Comparison of ENCODE assay signal across 8 cellular contexts in the genomic region with DNA sequence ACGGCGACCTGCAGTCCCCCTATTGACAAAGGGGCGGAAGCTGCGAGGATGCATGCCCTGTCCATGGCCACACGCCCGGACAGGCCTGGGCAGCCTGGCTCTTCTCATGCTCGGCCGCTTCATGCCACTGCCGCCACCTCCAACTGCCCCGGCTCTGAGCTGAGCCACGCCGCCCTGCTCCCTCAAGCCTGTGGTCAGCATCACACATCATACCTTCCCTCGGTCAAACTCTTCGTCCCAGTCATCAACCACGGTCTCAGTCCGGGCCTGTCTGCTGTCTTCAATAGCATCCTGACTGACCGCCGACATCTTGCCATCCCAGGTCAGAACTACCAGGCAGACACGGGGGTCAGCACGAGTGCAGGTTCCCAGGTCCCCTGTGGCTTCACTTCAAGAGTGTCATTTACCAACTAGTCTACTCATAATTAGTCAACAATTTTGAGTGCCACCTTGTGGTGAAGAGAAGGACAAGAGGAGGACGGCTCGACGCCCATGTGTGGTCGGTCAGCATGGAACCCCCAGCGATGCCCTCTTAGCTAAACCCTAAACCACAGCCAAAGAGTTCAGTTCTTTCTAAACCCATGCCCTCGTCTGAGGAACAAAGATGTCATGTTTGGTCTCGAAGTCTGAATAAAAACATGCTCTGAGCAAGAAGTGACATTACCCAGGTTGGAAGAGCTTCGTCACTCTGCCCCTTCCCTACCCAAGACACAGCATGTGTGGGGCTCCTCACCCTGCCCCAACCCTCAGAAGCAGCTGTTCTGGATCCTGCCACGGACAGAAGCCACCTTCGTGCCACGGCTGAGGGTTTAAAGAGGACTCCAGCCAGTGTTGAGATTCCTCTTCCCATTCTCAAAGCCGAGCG. TPM values are rescaled to one million over a fixed set of nuclear protein-coding genes. Genes with fewer than 3 reads are reported as not detected.
DNase-seq lines count a peak whose midpoint lies in the region; ATAC-seq, FAIRE-seq and TF ChIP-seq lines count a peak whose summit lies in the region.

No MANE protein-coding gene starts in this region.

- no peaks in the 10 kb centered on the region for H3K79me2 ChIP-seq in parathyroid adenoma

- no peak for TF ChIP-seq EP300 in sigmoid colon (IDR thresholded peaks at IDR 0.05)

- no peak for FAIRE-seq in small intestine (lab: Jason Lieb, UNC)

- H3K36me3 ChIP-seq in parathyroid adenoma (ENCODE audit: control insufficient read depth, insufficient read depth, low read length) (no peaks in the 10 kb centered on the region), sigmoid colon (peaks cover 38 to 93% (median 64%) of the 10 kb centered on the region in 4 donors), small intestine (ENCODE audit: control insufficient read depth in 2 of 2, insufficient read depth in 2 of 2, low read length in 2 of 2) (peaks cover 16 to 32% of the 10 kb centered on the region in 2 donors)

- in situ Hi-C loops in SK-MEL-5 (cut with HindIII; ENCODE audit: low pct_unique_long_range_greater_than_20kb, low sequenced_read_pairs): no loop called here

- intact Hi-C loops in Right ventricle myocardium superior (cut with DNase I): loop anchor here (2.0 to 10.0 kb wide), 2 partner anchors 54 to 302 kb away; no protein-coding TSS in a partner anchor
- intact Hi-C loops in cardiac septum (cut with DNase I): loop anchor here (2.0 to 5.0 kb wide), 2 partner anchors 82 to 302 kb away; no protein-coding TSS in a partner anchor
- intact Hi-C loops in sigmoid colon (cut with DNase I): no loop called here

- H3K27me3 ChIP-seq in parathyroid adenoma (ENCODE audit: control insufficient read depth, insufficient read depth, low read length) (no peaks in the 10 kb centered on the region), sigmoid colon (no peaks in the 10 kb centered on the region), small intestine (ENCODE audit: control insufficient read depth in 2 of 2, insufficient read depth in 2 of 2, low read length in 2 of 2) (no peaks in the 10 kb centered on the region)

- ATAC-seq in Right ventricle myocardium superior (ENCODE audit: poor library complexity) (peak; percentile 46), GM18907 (IDR thresholded peaks at IDR 0.05; ENCODE audit: unreplicated experiment) (no peak)

- 83 to 87% methylated on average over 33 of the region's 33 CpGs for WGBS in sigmoid colon, 2 donors
- 84 to 85% (median 84%) methylated on average over 33 of the region's 33 CpGs for WGBS in small intestine, 3 donors

- DNase-seq in Right ventricle myocardium superior (peak; percentile 38), cardiac septum (ENCODE audit: low spot score) (no peak), SK-MEL-5 (ENCODE audit: low read depth, low spot score) (peak; percentile 72), erythroblast (lab: John Stamatoyannopoulos, UW) (peak; percentile 48 to 65), sigmoid colon (no peak), small intestine (no peak)

- H3K4me2 ChIP-seq in parathyroid adenoma (ENCODE audit: low read length): no peak overlapping the region

- H3K27ac ChIP-seq in parathyroid adenoma (no peak overlapping the region), sigmoid colon (no peak overlapping the region), small intestine (ENCODE audit: low read depth in 1 of 2, low read length in 1 of 2) (no peak overlapping the region)

- H3K4me1 ChIP-seq in parathyroid adenoma (no peaks in the 10 kb centered on the region), sigmoid colon (peaks cover 0 to 4% (median 0%) of the 10 kb centered on the region in 4 donors), small intestine (ENCODE audit: control insufficient read depth in 2 of 2, insufficient read depth in 1 of 2, low read depth in 1 of 2, low read length in 1 of 2) (no peaks in the 10 kb centered on the region)

- H3K4me3 ChIP-seq in parathyroid adenoma (ENCODE audit: low read depth, low read length) (no peak overlapping the region), sigmoid colon (no peak overlapping the region), small intestine (ENCODE audit: low read depth in 1 of 2, low read length in 2 of 2) (no peak overlapping the region)

- H3K9me3 ChIP-seq in parathyroid adenoma (ENCODE audit: control insufficient read depth, low read length) (no peaks in the 10 kb centered on the region), sigmoid colon (no peaks in the 10 kb centered on the region), small intestine (ENCODE audit: control insufficient read depth, low read depth) (no peaks in the 10 kb centered on the region)

- TF ChIP-seq CTCF in parathyroid adenoma (IDR thresholded peaks at IDR 0.05) (peak; percentile 20), sigmoid colon (IDR thresholded peaks at IDR 0.05) (peak in 1 of 4 experiments; percentile 4)

- TF ChIP-seq POLR2A in erythroblast (IDR thresholded peaks at IDR 0.05; ENCODE audit: low read length) (no peak), sigmoid colon (IDR thresholded peaks at IDR 0.05) (no peak)

- no peak overlapping the region for H3K9ac ChIP-seq in parathyroid adenoma

- no peak overlapping the region for H2AFZ ChIP-seq in parathyroid adenoma

RNA-seq across cellular contexts. Expression of gene CYTH1, which starts 16.9 kb away (rescaled TPM):
- total RNA-seq in Right ventricle myocardium superior (32.3 TPM), cardiac septum (29.4 TPM), sigmoid colon (10 to 100 TPM; 26.7 to 38.5 (median 35.2) TPM)
- total RNA-seq in SK-MEL-5 (2014; rRNA removed; shearing (Covaris generic)): 60.7 and 69.2 TPM in 2 replicates
- polyA plus RNA-seq in SK-MEL-5 (2015; cell fraction: cytosol; rRNA removed): 94.5 and 109 TPM in 2 replicates
- polyA plus RNA-seq in SK-MEL-5 (2015; cell fraction: nucleus; rRNA removed): 196 and 273 TPM in 2 replicates
- polyA plus RNA-seq in sigmoid colon (10 to 100 TPM; 56.5 to 83.8 (median 64.3) TPM), small intestine (10 to 100 TPM; 37.6 to 46.3 (median 38.6) TPM)

RNA-seq across cellular contexts. Expression of gene USP36, which starts 41.7 kb away (rescaled TPM):
- total RNA-seq in Right ventricle myocardium superior (17.8 TPM), cardiac septum (19.5 TPM), sigmoid colon (10 to 100 TPM; 18.5 to 49.3 (median 35.9) TPM)
- total RNA-seq in SK-MEL-5 (2014; rRNA removed; shearing (Covaris generic)): 96.8 and 116 TPM in 2 replicates
- polyA plus RNA-seq in SK-MEL-5 (2015; cell fraction: cytosol; rRNA removed): 153 and 199 TPM in 2 replicates
- polyA plus RNA-seq in SK-MEL-5 (2015; cell fraction: nucleus; rRNA removed): 546 and 730 TPM in 2 replicates
- polyA plus RNA-seq in sigmoid colon (10 to 100 TPM in 2 of 3 donors, 1 to 10 TPM in 1; 6.7 to 28.6 (median 13.8) TPM), small intestine (10 to 100 TPM in 2 of 3 donors, 1 to 10 TPM in 1; 8.1 to 19.6 (median 18.6) TPM)

Comparison
In these comparisons a context has a peak if more than half of its experiments do, and no peak if none do; other contexts are left out.
1. DNase-seq: peak in Right ventricle myocardium superior (single experiment), SK-MEL-5 (single experiment) and erythroblast (2 of 2); none in cardiac septum (single experiment), sigmoid colon (single experiment) and small intestine (single experiment).